In the genomic region with DNA sequence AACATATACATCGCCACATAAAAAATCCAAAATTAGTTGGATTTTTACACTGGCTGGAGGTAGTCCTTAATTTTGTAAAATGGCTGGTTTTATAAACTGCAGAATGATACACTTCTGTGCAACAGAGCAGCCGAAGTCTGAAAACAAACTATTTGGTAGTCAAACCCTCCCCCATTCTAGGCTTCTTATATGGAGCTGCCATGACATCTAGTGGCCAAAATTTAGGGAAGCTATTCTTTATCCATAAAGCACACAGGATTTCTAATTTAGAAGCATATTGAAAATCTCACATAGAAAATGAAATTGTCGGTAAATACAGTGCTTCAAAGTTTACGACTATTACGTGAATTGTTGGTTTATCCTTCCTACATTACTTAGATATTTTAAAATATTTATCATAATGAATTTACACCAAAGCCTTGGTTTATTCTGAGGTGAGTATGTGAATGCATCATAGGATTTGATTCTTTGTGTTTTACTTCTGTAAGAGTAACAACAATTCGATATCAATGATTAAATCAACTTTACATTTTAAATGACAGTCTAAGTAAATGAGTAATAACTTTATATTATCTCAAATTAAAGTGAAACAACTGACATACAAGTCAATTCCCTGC, we compare ENCODE assay signal across 8 cellular contexts.
DNase-seq lines count a peak whose midpoint lies in the region; ATAC-seq and TF ChIP-seq lines count a peak whose summit lies in the region.

No MANE protein-coding gene starts in this region.

- H3K27me3 ChIP-seq in DOHH2 (ENCODE audit: control insufficient read depth, low read length) (peaks cover 39% of the 10 kb centered on the region), fibroblast of lung (ENCODE audit: control insufficient read depth, insufficient read depth, low read length) (peaks cover 2% of the 10 kb centered on the region), trophoblast cell (ENCODE audit: insufficient read depth, low read length) (no peaks in the 10 kb centered on the region)
- H3K27me3 ChIP-seq in CD4-positive, alpha-beta memory T cell (ENCODE audit: insufficient read depth, low read length) = peaks cover 4% of the 10 kb centered on the region

- ATAC-seq in GM19035 (IDR thresholded peaks at IDR 0.05; ENCODE audit: unreplicated experiment) (peak; percentile 76), HG03558 (IDR thresholded peaks at IDR 0.05; ENCODE audit: extremely low read depth, unreplicated experiment) (peak; percentile 52)
- no peak for ATAC-seq in natural killer cell treated with Interleukin-12 subunit alpha and Interleukin-12 subunit beta and Interleukin-15 and Interleukin-18, amount 100 ng/mL, for 72 hours

- H3K4me3 Mint-ChIP-seq in natural killer cell treated with Interleukin-12 subunit alpha and Interleukin-12 subunit beta and Interleukin-15 and Interleukin-18, amount 100 ng/mL, for 72 hours = no peak overlapping the region
- H3K4me3 Mint-ChIP-seq in CD4-positive, alpha-beta memory T cell = no peak overlapping the region

- H3K79me2 ChIP-seq in DOHH2 (ENCODE audit: control insufficient read depth, low read length) (no peaks in the 10 kb centered on the region), fibroblast of lung (ENCODE audit: control insufficient read depth, insufficient read depth, low read length) (no peaks in the 10 kb centered on the region), trophoblast cell (ENCODE audit: control insufficient read depth, insufficient read depth, low read length, poor library complexity) (no peaks in the 10 kb centered on the region)

- WGBS in trophoblast cell (ENCODE audit: extremely low coverage, insufficient coverage, insufficient read length) = no CpG with 5 or more reads among the region's 6 CpGs

- no peak overlapping the region for H4K12ac ChIP-seq in trophoblast cell (ENCODE audit: low read depth, low read length)

- H4K20me1 ChIP-seq in DOHH2 (ENCODE audit: control insufficient read depth, insufficient read depth, low read depth, low read length) = no peaks in the 10 kb centered on the region
- H4K20me1 ChIP-seq in fibroblast of lung (ENCODE audit: control insufficient read depth, extremely low read depth, insufficient read depth, low read length) = no peaks in the 10 kb centered on the region

- CTCF ChIA-PET in CD4-positive, alpha-beta memory T cell (lab: Charles Lee; ENCODE audit: partially characterized antibody) = no interaction called here

- no peak overlapping the region for H3K4ac ChIP-seq in trophoblast cell (ENCODE audit: low read depth, low read length)

- no peak overlapping the region for H3K14ac ChIP-seq in trophoblast cell (ENCODE audit: low read length)

- no peaks in the 10 kb centered on the region for H3K79me1 ChIP-seq in trophoblast cell (ENCODE audit: low read length)

- H3K4me2 ChIP-seq in DOHH2 (ENCODE audit: low read length) = no peak overlapping the region
- no peak overlapping the region for H3K4me2 ChIP-seq in fibroblast of lung (ENCODE audit: extremely low read depth, insufficient read depth, low read length)
- no peak overlapping the region for H3K4me2 ChIP-seq in trophoblast cell (ENCODE audit: low read length)

- H3K36me3 ChIP-seq in DOHH2 (ENCODE audit: control insufficient read depth, low read length) (no peaks in the 10 kb centered on the region), fibroblast of lung (ENCODE audit: control insufficient read depth, insufficient read depth, low read length) (no peaks in the 10 kb centered on the region), trophoblast cell (ENCODE audit: control insufficient read depth in 1 of 2, insufficient read depth in 2 of 2, low read length in 2 of 2) (no peaks in the 10 kb centered on the region)
- H3K36me3 ChIP-seq in CD4-positive, alpha-beta memory T cell (ENCODE audit: insufficient read depth, low read length) = no peaks in the 10 kb centered on the region

- no peaks in the 10 kb centered on the region for H3K4me1 Mint-ChIP-seq in natural killer cell treated with Interleukin-12 subunit alpha and Interleukin-12 subunit beta and Interleukin-15 and Interleukin-18, amount 100 ng/mL, for 72 hours (ENCODE audit: low read depth in 2 of 2)
- H3K4me1 Mint-ChIP-seq in CD4-positive, alpha-beta memory T cell = no peaks in the 10 kb centered on the region

- no peak overlapping the region for H3K27ac Mint-ChIP-seq in natural killer cell treated with Interleukin-12 subunit alpha and Interleukin-12 subunit beta and Interleukin-15 and Interleukin-18, amount 100 ng/mL, for 72 hours
- H3K27ac Mint-ChIP-seq in CD4-positive, alpha-beta memory T cell = no peak overlapping the region

- H2BK5ac ChIP-seq in trophoblast cell (ENCODE audit: low read depth, low read length, poor library complexity) = no peak overlapping the region

- no peak overlapping the region for H4K8ac ChIP-seq in trophoblast cell (ENCODE audit: low read depth, low read length)

- POLR2A ChIA-PET in CD4-positive, alpha-beta memory T cell (lab: Charles Lee; ENCODE audit: partially characterized antibody) = no interaction called here

- no peak overlapping the region for H4K91ac ChIP-seq in trophoblast cell (ENCODE audit: low read depth, low read length)

- no peak overlapping the region for H3K18ac ChIP-seq in trophoblast cell (ENCODE audit: low read length)

- H3K9me3 ChIP-seq in DOHH2 (ENCODE audit: control insufficient read depth, insufficient read depth, low read length) (no peaks in the 10 kb centered on the region), fibroblast of lung (ENCODE audit: control insufficient read depth, insufficient read depth, low read depth, low read length) (no peaks in the 10 kb centered on the region), trophoblast cell (ENCODE audit: insufficient read depth, low read depth, low read length) (no peaks in the 10 kb centered on the region)
- H3K9me3 ChIP-seq in CD4-positive, alpha-beta memory T cell (ENCODE audit: control insufficient read depth in 1 of 2, low read length in 2 of 2) = no peaks in the 10 kb centered on the region

- H3K27ac ChIP-seq in DOHH2 (ENCODE audit: low read depth, low read length) (no peak overlapping the region), fibroblast of lung (ENCODE audit: insufficient read depth, low read length) (no peak overlapping the region), trophoblast cell (ENCODE audit: low read depth, low read length) (no peak overlapping the region)
- no peak overlapping the region for H3K27ac ChIP-seq in CD4-positive, alpha-beta memory T cell (ENCODE audit: low read depth, low read length)

- no peaks in the 10 kb centered on the region for H3K9me2 ChIP-seq in DOHH2 (replicated peaks; ENCODE audit: control insufficient read depth, low read length)

- H3F3A ChIP-seq in DOHH2 (ENCODE audit: control insufficient read depth, insufficient read depth) = no peaks in the 10 kb centered on the region

- no peaks in the 10 kb centered on the region for H3K4me1 ChIP-seq in DOHH2 (ENCODE audit: control insufficient read depth, low read length)
- H3K4me1 ChIP-seq in fibroblast of lung (ENCODE audit: control insufficient read depth, extremely low read depth, insufficient read depth, low read length) = no peaks in the 10 kb centered on the region
- H3K4me1 ChIP-seq in trophoblast cell (ENCODE audit: control insufficient read depth in 1 of 2, insufficient read depth in 2 of 2, low read length in 2 of 2) = no peaks in the 10 kb centered on the region
- H3K4me1 ChIP-seq in CD4-positive, alpha-beta memory T cell (ENCODE audit: insufficient read depth, low read length) = no peaks in the 10 kb centered on the region

- TF ChIP-seq CTCF in DOHH2 (IDR thresholded peaks at IDR 0.05; ENCODE audit: low read depth, low read length, poor library complexity, severe bottlenecking) = peak; percentile 69
- peak; percentile 71 to 76 for TF ChIP-seq CTCF in fibroblast of lung (conservative IDR thresholded peaks at IDR 0.05 in 1 of 2, IDR thresholded peaks at IDR 0.05 in 1 of 2; ENCODE audit: low read depth in 1 of 2, low read length in 2 of 2)

- no peak overlapping the region for H2BK120ac ChIP-seq in trophoblast cell (ENCODE audit: insufficient read depth, low read length, poor library complexity)

- H3K4me3 ChIP-seq in DOHH2 (ENCODE audit: low read length) (no peak overlapping the region), fibroblast of lung (replicated peaks in 1 of 4; ENCODE audit: control extremely low read depth in 1 of 4, insufficient read depth in 1 of 4, low read depth in 3 of 4, low read length in 4 of 4) (no peak overlapping the region), trophoblast cell (ENCODE audit: low read depth, low read length) (no peak overlapping the region)
- H3K4me3 ChIP-seq in CD4-positive, alpha-beta memory T cell (ENCODE audit: low read length in 2 of 2) = no peak overlapping the region

- H2AFZ ChIP-seq in fibroblast of lung (ENCODE audit: low read length) = no peak overlapping the region
- no peak overlapping the region for H2AFZ ChIP-seq in trophoblast cell (ENCODE audit: insufficient read depth, low read length, poor library complexity)

- intact Hi-C loops in CD4-positive, alpha-beta memory T cell (cut with micrococcal nuclease) = no loop called here

- H3K9me3 Mint-ChIP-seq in natural killer cell treated with Interleukin-12 subunit alpha and Interleukin-12 subunit beta and Interleukin-15 and Interleukin-18, amount 100 ng/mL, for 72 hours = no peaks in the 10 kb centered on the region
- H3K9me3 Mint-ChIP-seq in CD4-positive, alpha-beta memory T cell = peaks cover 0 to 4% (median 0%) of the 10 kb centered on the region in 8 donors

- H3K9ac ChIP-seq in fibroblast of lung (ENCODE audit: insufficient read depth, low read length) (no peak overlapping the region), trophoblast cell (ENCODE audit: low read length) (no peak overlapping the region)

- DNase-seq in RPMI7951 (ENCODE audit: low read depth) (peak; percentile 47), fibroblast of lung (ENCODE audit: low read depth in 2 of 2) (peak; percentile 41 to 74), trophoblast cell (peak; percentile 21 to 73)
- DNase-seq in natural killer cell treated with Interleukin-12 subunit alpha and Interleukin-12 subunit beta and Interleukin-15 and Interleukin-18, amount 100 ng/mL, for 72 hours (ENCODE audit: low spot score) = no peak
- DNase-seq in CD4-positive, alpha-beta memory T cell = no peak

- H2BK12ac ChIP-seq in trophoblast cell (ENCODE audit: low read length) = no peak overlapping the region

- no peaks in the 10 kb centered on the region for H3K36me3 Mint-ChIP-seq in natural killer cell treated with Interleukin-12 subunit alpha and Interleukin-12 subunit beta and Interleukin-15 and Interleukin-18, amount 100 ng/mL, for 72 hours
- no peaks in the 10 kb centered on the region for H3K36me3 Mint-ChIP-seq in CD4-positive, alpha-beta memory T cell

- peaks cover 9 to 13% of the 10 kb centered on the region in 2 donors for H3K27me3 Mint-ChIP-seq in natural killer cell treated with Interleukin-12 subunit alpha and Interleukin-12 subunit beta and Interleukin-15 and Interleukin-18, amount 100 ng/mL, for 72 hours
- peaks cover 11 to 15% of the 10 kb centered on the region in 2 donors for H3K27me3 Mint-ChIP-seq in CD4-positive, alpha-beta memory T cell

- no peak overlapping the region for H3K23ac ChIP-seq in trophoblast cell (ENCODE audit: low read length)

- no peak overlapping the region for H2AK5ac ChIP-seq in trophoblast cell (ENCODE audit: low read length)

Comparison
In these comparisons a context has a peak if more than half of its experiments do, and no peak if none do; other contexts are left out.
1. ATAC-seq: peak in GM19035 (single experiment) and HG03558 (single experiment); none in natural killer cell treated with Interleukin-12 subunit alpha and Interleukin-12 subunit beta and Interleukin-15 and Interleukin-18, amount 100 ng/mL, for 72 hours (0 of 2).
2. DNase-seq: peak in RPMI7951 (single experiment), fibroblast of lung (2 of 2) and trophoblast cell (2 of 2); none in natural killer cell treated with Interleukin-12 subunit alpha and Interleukin-12 subunit beta and Interleukin-15 and Interleukin-18, amount 100 ng/mL, for 72 hours (single experiment) and CD4-positive, alpha-beta memory T cell (0 of 5).